ENCODE assay signal across 15 cellular contexts in genomic region chr7:50332241-50333176, GRCh38. TPM values are rescaled to one million over a fixed set of nuclear protein-coding genes. Genes with fewer than 3 reads are reported as not detected.
A peak's percentile ranks its signal among the peaks of the same experiment; 100 is the strongest.
DNase-seq lines count a peak whose midpoint lies in the region; ATAC-seq, FAIRE-seq and TF ChIP-seq lines count a peak whose summit lies in the region.
"Had no signal": no experiment of that assay in that cellular context is flagged by ENCODE, and none has a peak within 500 bp of the region (broad histone marks: within the 10 kb centered on the region; RNA-seq: fewer than 3 reads in every experiment).

No MANE protein-coding gene starts in this region.

- no peaks in the 10 kb centered on the region for H3K36me3 ChIP-seq in astrocyte (ENCODE audit: insufficient read depth, low read length)
- H3K36me3 ChIP-seq: tibial artery had no signal

- TF ChIP-seq CTCF in HL-60 (IDR thresholded peaks at IDR 0.05; ENCODE audit: insufficient read depth, low read length) (no peak), astrocyte (IDR thresholded peaks at IDR 0.05; ENCODE audit: insufficient read depth, low read depth, low read length) (no peak)

- H3K4me3 Mint-ChIP-seq in activated T-cell treated with anti-CD3 and anti-CD28 coated beads, Interleukin-2, amount 50 U/mL, for 72 hours: no peak overlapping the region
- no peak overlapping the region for H3K4me3 Mint-ChIP-seq in astrocyte (ENCODE audit: unreplicated experiment)
- H3K4me3 Mint-ChIP-seq in stimulated activated naive B cell treated with anti-CD40 and anti-IgM and Interleukin-4, amounts not matched to agents 10 μg/mL and 1 μg/mL and 100 μg/mL, for 72 hours: peak overlapping the region; percentile 61 to 62
- H3K4me3 Mint-ChIP-seq: T-helper 2 cell treated with Interferon-gamma antibody and Interleukin-4, amounts not matched to agents 5 μg/mL and 100 μg/mL, for 36 hours had no signal

- H3K4me2 ChIP-seq in astrocyte (ENCODE audit: low read length): no peak overlapping the region

- peak overlapping the region; percentile 49 for H3K27ac ChIP-seq in HL-60 (replicated peaks)
- H3K27ac ChIP-seq in astrocyte (ENCODE audit: low read depth, low read length): no peak overlapping the region
- H3K27ac ChIP-seq: parathyroid adenoma, tibial artery had no signal

- H4K20me1 ChIP-seq in astrocyte (ENCODE audit: insufficient read depth, low read length): peaks cover 5% of the 10 kb centered on the region

- H3K4me3 ChIP-seq in HL-60 (replicated peaks; ENCODE audit: insufficient read depth, low read length) (no peak overlapping the region), astrocyte (ENCODE audit: insufficient read depth, low read depth, low read length) (no peak overlapping the region)
- H3K4me3 ChIP-seq: tibial artery had no signal

- H3K27me3 Mint-ChIP-seq in activated T-cell treated with anti-CD3 and anti-CD28 coated beads, Interleukin-2, amount 50 U/mL, for 72 hours (ENCODE audit: low read depth): no peaks in the 10 kb centered on the region
- H3K27me3 Mint-ChIP-seq in astrocyte (ENCODE audit: low read depth, unreplicated experiment): no peaks in the 10 kb centered on the region
- no peaks in the 10 kb centered on the region for H3K27me3 Mint-ChIP-seq in stimulated activated naive B cell treated with anti-CD40 and anti-IgM and Interleukin-4, amounts not matched to agents 10 μg/mL and 1 μg/mL and 100 μg/mL, for 72 hours

- peaks cover 17 to 46% of the 10 kb centered on the region in 2 donors for H3K36me3 Mint-ChIP-seq in activated T-cell treated with anti-CD3 and anti-CD28 coated beads, Interleukin-2, amount 50 U/mL, for 72 hours (ENCODE audit: insufficient read depth in 2 of 2)
- no peaks in the 10 kb centered on the region for H3K36me3 Mint-ChIP-seq in astrocyte (ENCODE audit: low read depth, unreplicated experiment)
- H3K36me3 Mint-ChIP-seq in stimulated activated naive B cell treated with anti-CD40 and anti-IgM and Interleukin-4, amounts not matched to agents 10 μg/mL and 1 μg/mL and 100 μg/mL, for 72 hours: peaks cover 36 to 51% of the 10 kb centered on the region in 2 donors

- no peak overlapping the region for H2AFZ ChIP-seq in astrocyte (ENCODE audit: low read depth, low read length)
- H2AFZ ChIP-seq: parathyroid adenoma had no signal

- peak overlapping the region; percentile 98 for H3K27ac Mint-ChIP-seq in activated T-cell treated with anti-CD3 and anti-CD28 coated beads, Interleukin-2, amount 50 U/mL, for 72 hours
- peak overlapping the region; percentile 14 for H3K27ac Mint-ChIP-seq in astrocyte (ENCODE audit: unreplicated experiment)
- H3K27ac Mint-ChIP-seq in stimulated activated naive B cell treated with anti-CD40 and anti-IgM and Interleukin-4, amounts not matched to agents 10 μg/mL and 1 μg/mL and 100 μg/mL, for 72 hours: peak overlapping the region; percentile 83
- H3K27ac Mint-ChIP-seq: T-helper 2 cell treated with Interferon-gamma antibody and Interleukin-4, amounts not matched to agents 5 μg/mL and 100 μg/mL, for 36 hours had no signal

- no peak for FAIRE-seq in astrocyte (lab: Jason Lieb, UNC)

- H3K4me1 Mint-ChIP-seq in activated T-cell treated with anti-CD3 and anti-CD28 coated beads, Interleukin-2, amount 50 U/mL, for 72 hours (ENCODE audit: low read depth): peaks cover 56% of the 10 kb centered on the region
- H3K4me1 Mint-ChIP-seq in astrocyte (ENCODE audit: low read depth, unreplicated experiment): peaks cover 17% of the 10 kb centered on the region
- peaks cover 48 to 53% of the 10 kb centered on the region in 2 donors for H3K4me1 Mint-ChIP-seq in stimulated activated naive B cell treated with anti-CD40 and anti-IgM and Interleukin-4, amounts not matched to agents 10 μg/mL and 1 μg/mL and 100 μg/mL, for 72 hours

- no peaks in the 10 kb centered on the region for H3K9me3 Mint-ChIP-seq in activated T-cell treated with anti-CD3 and anti-CD28 coated beads, Interleukin-2, amount 50 U/mL, for 72 hours
- H3K9me3 Mint-ChIP-seq in astrocyte (ENCODE audit: unreplicated experiment): no peaks in the 10 kb centered on the region
- H3K9me3 Mint-ChIP-seq in stimulated activated naive B cell treated with anti-CD40 and anti-IgM and Interleukin-4, amounts not matched to agents 10 μg/mL and 1 μg/mL and 100 μg/mL, for 72 hours: no peaks in the 10 kb centered on the region
- H3K9me3 Mint-ChIP-seq: T-helper 2 cell treated with Interferon-gamma antibody and Interleukin-4, amounts not matched to agents 5 μg/mL and 100 μg/mL, for 36 hours had no signal

- H3K27me3 ChIP-seq in HL-60 (ENCODE audit: insufficient read depth, poor library complexity, severe bottlenecking) (no peaks in the 10 kb centered on the region), astrocyte (ENCODE audit: insufficient read depth, low read length) (peaks cover 3% of the 10 kb centered on the region)

- no peaks in the 10 kb centered on the region for H3K79me2 ChIP-seq in astrocyte (ENCODE audit: insufficient read depth, low read length)
- H3K79me2 ChIP-seq: parathyroid adenoma had no signal

- H3K9me3 ChIP-seq in astrocyte (ENCODE audit: insufficient read depth, low read depth, low read length): no peaks in the 10 kb centered on the region
- H3K9me3 ChIP-seq: tibial artery had no signal

- no peak for ATAC-seq in activated T-cell treated with anti-CD3 and anti-CD28 coated beads, Interleukin-2, amount 50 U/mL, for 72 hours (replicated peaks in 1 of 2)
- ATAC-seq in stimulated activated naive B cell treated with anti-CD40 and anti-IgM and Interleukin-4, amounts not matched to agents 10 μg/mL and 1 μg/mL and 100 μg/mL, for 72 hours (replicated peaks): no peak
- ATAC-seq in GM21423 (IDR thresholded peaks at IDR 0.05; ENCODE audit: unreplicated experiment) (no peak), GM18873 (IDR thresholded peaks at IDR 0.05; ENCODE audit: low FRiP score, unreplicated experiment) (no peak)

- no peak for DNase-seq in activated T-cell treated with anti-CD3 and anti-CD28 coated beads, Interleukin-2, amount 50 U/mL, for 72 hours
- DNase-seq in activated T-cell treated with anti-CD3 and anti-CD28 coated beads for 4 hours (no peak), HL-60 (ENCODE audit: low read depth in 1 of 2, low spot score in 1 of 2) (no peak), astrocyte (ENCODE audit: low read depth) (no peak), SW480 (ENCODE audit: low spot score) (no peak)
- no peak for DNase-seq in stimulated activated naive B cell treated with anti-CD40 and anti-IgM and Interleukin-4, amounts not matched to agents 10 μg/mL and 1 μg/mL and 100 μg/mL, for 72 hours
- DNase-seq: EL, IMR-90, NCI-H1436 treated with DMSO at 0.1 percent for 48 hours, NCI-H510A, tibial artery had no signal

- H3K9ac ChIP-seq in astrocyte (ENCODE audit: low read length): no peak overlapping the region
- H3K9ac ChIP-seq: parathyroid adenoma had no signal

- no peaks in the 10 kb centered on the region for H3K4me1 ChIP-seq in astrocyte (ENCODE audit: insufficient read depth, low read length)
- H3K4me1 ChIP-seq: tibial artery had no signal

RNA-seq across cellular contexts. Expression of gene IKZF1, which starts 28.0 kb away (rescaled TPM):
- total RNA-seq in activated T-cell treated with anti-CD3 and anti-CD28 coated beads, Interleukin-2, amount 50 U/mL, for 72 hours: 100 to 1,000 TPM; 427 to 504 TPM
- total RNA-seq in astrocyte: 0.60 and 0.86 TPM in 2 replicates
- total RNA-seq: IMR-90 had no signal

Comparison
In these comparisons a context has a peak if more than half of its experiments do, and no peak if none do; other contexts are left out.
1. H3K27ac Mint-ChIP-seq: peak in every context shown above with its lines; median percentile 98 in activated T-cell treated with anti-CD3 and anti-CD28 coated beads, Interleukin-2, amount 50 U/mL, for 72 hours; 83 in stimulated activated naive B cell treated with anti-CD40 and anti-IgM and Interleukin-4, amounts not matched to agents 10 μg/mL and 1 μg/mL and 100 μg/mL, for 72 hours; 14 in astrocyte.
2. H3K4me3 Mint-ChIP-seq: peak in stimulated activated naive B cell treated with anti-CD40 and anti-IgM and Interleukin-4, amounts not matched to agents 10 μg/mL and 1 μg/mL and 100 μg/mL, for 72 hours (2 of 2); none in activated T-cell treated with anti-CD3 and anti-CD28 coated beads, Interleukin-2, amount 50 U/mL, for 72 hours (0 of 2) and astrocyte (single experiment).
3. RNA of gene IKZF1, which starts 28.0 kb away (total RNA-seq): 427 to 504 TPM in activated T-cell treated with anti-CD3 and anti-CD28 coated beads, Interleukin-2, amount 50 U/mL, for 72 hours; 0.60 to 0.86 TPM in astrocyte; every median in the first group is over 100 times any median in the second.